Comparison of ENCODE assay signal across 1 cellular context in the genomic region with DNA sequence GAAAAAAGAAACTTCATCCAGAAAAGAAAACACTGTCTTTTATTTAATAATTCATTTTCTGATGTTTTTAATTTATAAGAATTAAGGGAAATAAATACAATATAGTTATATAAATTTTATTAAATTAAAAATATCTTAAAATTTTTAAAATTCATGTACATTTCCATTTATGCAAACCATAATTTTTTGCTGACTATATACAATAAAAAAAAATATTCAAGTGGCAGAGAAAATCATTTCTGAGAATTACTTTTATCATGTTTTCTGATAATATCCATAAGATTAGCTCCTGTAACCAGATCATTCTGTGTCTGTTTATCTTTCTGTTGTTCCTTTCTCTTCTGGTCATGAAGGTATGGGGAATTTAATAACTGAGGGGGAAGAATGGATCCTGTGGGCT.
TF ChIP-seq lines count a peak whose summit lies in the region.

No MANE protein-coding gene starts in this region.

TF ChIP-seq in HepG2, 621 proteins besides CTCF, POLR2A, EP300 and RAD21:
- no peak for TF ChIP-seq CBFB (CRISPR knock-in tag; IDR thresholded peaks at IDR 0.05)
- 0 out of 4 replicates have a peak, but pooled peaks of 1 of the 2 experiments have one; percentile 32 for TF ChIP-seq MAFK (conservative IDR thresholded peaks at IDR 0.05 in 1 of 2, IDR thresholded peaks at IDR 0.05 in 1 of 2; ENCODE audit: low read length in 2 of 2)
- peak; percentile 22; the same call in 1 of the 2 replicates for TF ChIP-seq MAFF (IDR thresholded peaks at IDR 0.05; ENCODE audit: low read depth, low read length)
- TF ChIP-seq, protein P1, sequence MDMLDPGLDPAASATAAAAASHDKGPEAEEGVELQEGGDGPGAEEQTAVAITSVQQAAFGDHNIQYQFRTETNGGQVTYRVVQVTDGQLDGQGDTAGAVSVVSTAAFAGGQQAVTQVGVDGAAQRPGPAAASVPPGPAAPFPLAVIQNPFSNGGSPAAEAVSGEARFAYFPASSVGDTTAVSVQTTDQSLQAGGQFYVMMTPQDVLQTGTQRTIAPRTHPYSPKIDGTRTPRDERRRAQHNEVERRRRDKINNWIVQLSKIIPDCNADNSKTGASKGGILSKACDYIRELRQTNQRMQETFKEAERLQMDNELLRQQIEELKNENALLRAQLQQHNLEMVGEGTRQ (IDR thresholded peaks at IDR 0.05; ENCODE audit: low read depth, low read length), result no peak
- TF ChIP-seq, protein P1 (CRISPR knock-in tag; IDR thresholded peaks at IDR 0.05; ENCODE audit: borderline replicate concordance), result no peak
